In the genomic region with DNA sequence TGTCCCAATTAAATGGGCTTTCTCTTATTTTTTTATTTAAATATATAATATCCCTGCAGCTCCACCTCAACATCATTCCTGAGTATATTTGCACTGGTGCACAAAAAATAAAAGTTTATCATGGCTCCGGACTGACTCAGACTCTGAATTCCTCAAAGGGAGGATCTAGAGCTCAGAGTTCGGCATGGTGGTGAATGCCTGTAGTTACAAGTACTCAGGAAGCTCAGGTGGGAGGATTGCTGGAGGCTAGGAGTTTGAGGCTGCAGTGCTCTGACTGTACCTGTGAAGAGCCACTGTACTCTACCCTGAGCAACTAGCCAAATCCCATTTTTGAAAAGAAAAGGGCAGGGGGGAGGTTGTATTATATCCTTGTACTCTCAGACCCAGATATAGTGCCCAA, we compare ENCODE assay signal across 20 cellular contexts. TPM values are rescaled to one million over a fixed set of nuclear protein-coding genes. Genes with fewer than 3 reads are reported as not detected.
"Had no signal": no experiment of that assay in that cellular context is flagged by ENCODE, and none has a peak within 500 bp of the region (broad histone marks: within the 10 kb centered on the region; RNA-seq: fewer than 3 reads in every experiment).

No MANE protein-coding gene starts in this region.

- H3K4me1 ChIP-seq: prostate gland had no signal

- H3K27ac Mint-ChIP-seq: activated CD8-positive, alpha-beta T cell treated with anti-CD3 and anti-CD28 coated beads, Interleukin-2, amount 10 ng/mL, durations not matched to agents 7 days and 5 days; activated naive CD8-positive, alpha-beta T cell treated with anti-CD3 and anti-CD28 coated beads, Interleukin-2, amount 50 U/mL, for 24 hours; activated T-helper 1 cell treated with anti-CD3 and anti-CD28 coated beads, Interleukin-12 subunit alpha, Interleukin-12 subunit beta, Interleukin-2, Interleukin-4 antibody, amounts not matched to agents 30 ng/mL and 10 ng/mL and 1 ng/mL, durations not matched to agents 14 hours and 24 hours and 36 hours; dendritic cell treated with granulocyte-macrophage colony-stimulating factor and Interleukin-4, amounts not matched to agents 40 ng/mL and 50 ng/mL, for 4 days; natural killer cell treated with Interleukin-12 subunit alpha and Interleukin-12 subunit beta and Interleukin-15 and Interleukin-18, amount 100 ng/mL, for 72 hours; T-helper 2 cell treated with Interferon-gamma antibody and Interleukin-4, amounts not matched to agents 5 μg/mL and 100 μg/mL, for 36 hours had no signal

- H3K27me3 ChIP-seq: neutrophil, ovary had no signal

- H3K4me3 Mint-ChIP-seq: activated CD8-positive, alpha-beta T cell treated with anti-CD3 and anti-CD28 coated beads, Interleukin-2, amount 10 ng/mL, durations not matched to agents 7 days and 5 days; activated naive CD8-positive, alpha-beta T cell treated with anti-CD3 and anti-CD28 coated beads, Interleukin-2, amount 50 U/mL, for 24 hours; activated T-helper 1 cell treated with anti-CD3 and anti-CD28 coated beads, Interleukin-12 subunit alpha, Interleukin-12 subunit beta, Interleukin-2, Interleukin-4 antibody, amounts not matched to agents 30 ng/mL and 10 ng/mL and 1 ng/mL, durations not matched to agents 14 hours and 24 hours and 36 hours; dendritic cell treated with granulocyte-macrophage colony-stimulating factor and Interleukin-4, amounts not matched to agents 40 ng/mL and 50 ng/mL, for 4 days; natural killer cell treated with Interleukin-12 subunit alpha and Interleukin-12 subunit beta and Interleukin-15 and Interleukin-18, amount 100 ng/mL, for 72 hours; T-helper 2 cell treated with Interferon-gamma antibody and Interleukin-4, amounts not matched to agents 5 μg/mL and 100 μg/mL, for 36 hours had no signal

- H3K27ac ChIP-seq: neutrophil, ovary, prostate gland, WERI-Rb-1 had no signal

- H3K27me3 Mint-ChIP-seq: activated naive CD8-positive, alpha-beta T cell treated with anti-CD3 and anti-CD28 coated beads, Interleukin-2, amount 50 U/mL, for 24 hours; dendritic cell treated with granulocyte-macrophage colony-stimulating factor and Interleukin-4, amounts not matched to agents 40 ng/mL and 50 ng/mL, for 4 days; natural killer cell treated with Interleukin-12 subunit alpha and Interleukin-12 subunit beta and Interleukin-15 and Interleukin-18, amount 100 ng/mL, for 72 hours had no signal

- H3K4me1 Mint-ChIP-seq: activated naive CD8-positive, alpha-beta T cell treated with anti-CD3 and anti-CD28 coated beads, Interleukin-2, amount 50 U/mL, for 24 hours had no signal

- H3K9me3 ChIP-seq: neutrophil, ovary, prostate gland had no signal

- H3K4me3 ChIP-seq: ovary, prostate gland had no signal

- H3K36me3 ChIP-seq: neutrophil, ovary, prostate gland, WERI-Rb-1 had no signal

- DNase-seq: activated CD4-positive, alpha-beta T cell treated with anti-CD3 and anti-CD28 coated beads for 1 hour; activated CD4-positive, alpha-beta T cell treated with anti-CD3 and anti-CD28 coated beads, Interleukin-2, amount 50 U/mL, for 1 hour; activated CD8-positive, alpha-beta T cell treated with anti-CD3 and anti-CD28 coated beads, Interleukin-2, amount 10 ng/mL, durations not matched to agents 7 days and 5 days; activated gamma-delta T cell; activated naive CD4-positive, alpha-beta T cell treated with anti-CD3 and anti-CD28 coated beads, Interleukin-2, amount 50 U/mL, for 16 hours; activated naive CD8-positive, alpha-beta T cell treated with anti-CD3 and anti-CD28 coated beads, Interleukin-2, amount 50 U/mL, for 24 hours; effector CD8-positive, alpha-beta T cell; hippocampal formation; left ventricle myocardium superior; ovary; stimulated activated CD4-positive, alpha-beta T cell treated with anti-CD3 and anti-CD28 coated beads, Interleukin-4, amount 100 ng/mL, for 4 hours; stimulated activated naive CD8-positive, alpha-beta T cell treated with anti-CD3 and anti-CD28 coated beads, Interleukin-15, Interleukin-2, amounts not matched to agents 100 U/mL and 50 U/mL, for 24 hours; WERI-Rb-1 had no signal

- ATAC-seq: activated CD8-positive, alpha-beta T cell treated with anti-CD3 and anti-CD28 coated beads, Interleukin-2, amount 10 ng/mL, durations not matched to agents 7 days and 5 days; activated naive CD8-positive, alpha-beta T cell treated with anti-CD3 and anti-CD28 coated beads, Interleukin-2, amount 50 U/mL, for 24 hours; esophagus mucosa; left ventricle myocardium superior; natural killer cell treated with Interleukin-12 subunit alpha and Interleukin-12 subunit beta and Interleukin-15 and Interleukin-18, amount 100 ng/mL, for 72 hours; stimulated activated naive CD8-positive, alpha-beta T cell treated with anti-CD3 and anti-CD28 coated beads, Interleukin-15, Interleukin-2, amounts not matched to agents 100 U/mL and 50 U/mL, for 24 hours had no signal

RNA-seq across cellular contexts. Expression of a gene that starts 52.8 kb away (rescaled TPM):
- total RNA-seq: activated CD8-positive, alpha-beta T cell treated with anti-CD3 and anti-CD28 coated beads, Interleukin-2, amount 10 ng/mL, durations not matched to agents 7 days and 5 days; activated T-helper 1 cell treated with anti-CD3 and anti-CD28 coated beads, Interleukin-12 subunit alpha, Interleukin-12 subunit beta, Interleukin-2, Interleukin-4 antibody, amounts not matched to agents 30 ng/mL and 10 ng/mL and 1 ng/mL, durations not matched to agents 14 hours and 24 hours and 36 hours; natural killer cell treated with Interleukin-12 subunit alpha and Interleukin-12 subunit beta and Interleukin-15 and Interleukin-18, amount 100 ng/mL, for 72 hours had no signal
